In the genomic region with DNA sequence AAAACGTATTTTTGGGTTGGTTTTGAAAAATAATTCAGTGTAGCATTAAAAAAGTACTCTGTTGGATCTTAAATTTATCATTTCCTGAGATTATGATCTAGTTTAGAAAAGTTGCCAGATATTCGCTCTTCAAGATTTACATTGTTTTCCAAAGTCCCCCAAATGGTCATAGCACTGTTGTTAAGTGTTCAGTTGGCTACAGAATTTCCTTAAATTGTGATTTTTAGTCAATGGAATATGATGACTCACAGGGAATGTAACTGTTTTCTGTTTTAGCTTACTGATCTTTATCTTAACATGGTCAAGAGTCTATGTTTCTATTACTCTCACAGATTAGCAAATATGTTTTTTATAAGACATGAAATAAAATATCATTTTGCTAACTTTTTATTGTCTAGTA, we compare ENCODE assay signal across 2 cellular contexts.
TF ChIP-seq lines count a peak whose summit lies in the region.

No MANE protein-coding gene starts in this region.

TF ChIP-seq in HepG2, 621 proteins besides CTCF, POLR2A, EP300 and RAD21:
- TF ChIP-seq, protein P1, sequence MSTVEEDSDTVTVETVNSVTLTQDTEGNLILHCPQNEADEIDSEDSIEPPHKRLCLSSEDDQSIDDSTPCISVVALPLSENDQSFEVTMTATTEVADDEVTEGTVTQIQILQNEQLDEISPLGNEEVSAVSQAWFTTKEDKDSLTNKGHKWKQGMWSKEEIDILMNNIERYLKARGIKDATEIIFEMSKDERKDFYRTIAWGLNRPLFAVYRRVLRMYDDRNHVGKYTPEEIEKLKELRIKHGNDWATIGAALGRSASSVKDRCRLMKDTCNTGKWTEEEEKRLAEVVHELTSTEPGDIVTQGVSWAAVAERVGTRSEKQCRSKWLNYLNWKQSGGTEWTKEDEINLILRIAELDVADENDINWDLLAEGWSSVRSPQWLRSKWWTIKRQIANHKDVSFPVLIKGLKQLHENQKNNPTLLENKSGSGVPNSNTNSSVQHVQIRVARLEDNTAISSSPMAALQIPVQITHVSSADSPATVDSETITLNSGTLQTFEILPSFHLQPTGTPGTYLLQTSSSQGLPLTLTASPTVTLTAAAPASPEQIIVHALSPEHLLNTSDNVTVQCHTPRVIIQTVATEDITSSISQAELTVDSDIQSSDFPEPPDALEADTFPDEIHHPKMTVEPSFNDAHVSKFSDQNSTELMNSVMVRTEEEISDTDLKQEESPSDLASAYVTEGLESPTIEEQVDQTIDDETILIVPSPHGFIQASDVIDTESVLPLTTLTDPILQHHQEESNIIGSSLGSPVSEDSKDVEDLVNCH (CRISPR knock-in tag; IDR thresholded peaks at IDR 0.05), result no peak
- TF ChIP-seq RFX3 (CRISPR knock-in tag; IDR thresholded peaks at IDR 0.05), result no peak
- peak; percentile 21; the same call in 1 of the 2 replicates for TF ChIP-seq MAFF (IDR thresholded peaks at IDR 0.05; ENCODE audit: low read depth, low read length)
- no peak for TF ChIP-seq KDM1A (CRISPR knock-in tag; IDR thresholded peaks at IDR 0.05)
- TF ChIP-seq HDAC6 (IDR thresholded peaks at IDR 0.05; ENCODE audit: low read depth, low read length), result no peak

TF ChIP-seq in endothelial cell of umbilical vein, 7 proteins besides CTCF, POLR2A, EP300 and RAD21:
- peak; percentile 86 for TF ChIP-seq JUN (IDR thresholded peaks at IDR 0.05; ENCODE audit: borderline replicate concordance, insufficient read depth, insufficient read length, low read depth)
- peak; percentile 36 for TF ChIP-seq POLR2AphosphoS5 (IDR thresholded peaks at IDR 0.05; ENCODE audit: insufficient read depth, low read depth, low read length)
- TF ChIP-seq, protein P2, sequence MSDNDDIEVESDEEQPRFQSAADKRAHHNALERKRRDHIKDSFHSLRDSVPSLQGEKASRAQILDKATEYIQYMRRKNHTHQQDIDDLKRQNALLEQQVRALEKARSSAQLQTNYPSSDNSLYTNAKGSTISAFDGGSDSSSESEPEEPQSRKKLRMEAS (IDR thresholded peaks at IDR 0.05; ENCODE audit: insufficient read depth, insufficient read length), result no peak
- peak; percentile 97 for TF ChIP-seq GATA2 (IDR thresholded peaks at IDR 0.05; ENCODE audit: insufficient read depth, insufficient read length, low read depth, low read length)
- TF ChIP-seq EZH2 (IDR thresholded peaks at IDR 0.05; ENCODE audit: borderline replicate concordance, low read depth, low read length, severe bottlenecking), result no peak
- TF ChIP-seq FOS (IDR thresholded peaks at IDR 0.05; ENCODE audit: borderline replicate concordance, insufficient read depth, low read length), result peak; percentile 86
- no peak for TF ChIP-seq MYC (IDR thresholded peaks at IDR 0.05; ENCODE audit: low read depth, low read length)
